Comparison of ENCODE assay signal across 8 cellular contexts in genomic region chr5:36150676-36151433, GRCh38. TPM values are rescaled to one million over a fixed set of nuclear protein-coding genes. Genes with fewer than 3 reads are reported as not detected.
DNase-seq lines count a peak whose midpoint lies in the region; ATAC-seq, FAIRE-seq and TF ChIP-seq lines count a peak whose summit lies in the region.

No MANE protein-coding gene starts in this region.

- CTCF ChIA-PET in BJ (lab: Yijun Ruan, JAX): interaction anchor here (1.3 to 1.6 kb wide), 4 partner anchors 11 to 72 kb away, joined by 3 to 5 read pairs (median 5); no protein-coding TSS in a partner anchor
- CTCF ChIA-PET in Panc1 (lab: Charles Lee): interaction anchor here (0.6 kb wide), 1 partner anchor 10 kb away, joined by 5 read pairs; no protein-coding TSS in a partner anchor

- BruUV-seq in Panc1 (replicated peaks; lab: Mats Ljungman, UMichigan): TSS peak; percentile 55

- H3K27me3 Mint-ChIP-seq in osteocyte (ENCODE audit: unreplicated experiment): no peaks in the 10 kb centered on the region

- H3K27ac Mint-ChIP-seq in osteocyte (ENCODE audit: unreplicated experiment): peak overlapping the region; percentile 77

- FAIRE-seq in frontal cortex (lab: Jason Lieb, UNC): no peak

- no peaks in the 10 kb centered on the region for H3K27me3 ChIP-seq in BJ (ENCODE audit: control insufficient read depth, insufficient read depth, low read length)
- no peaks in the 10 kb centered on the region for H3K27me3 ChIP-seq in HUES6 (ENCODE audit: control insufficient read depth, insufficient read depth, low read length)
- H3K27me3 ChIP-seq in Panc1 (ENCODE audit: control insufficient read depth, insufficient read depth, low read length): no peaks in the 10 kb centered on the region
- no peaks in the 10 kb centered on the region for H3K27me3 ChIP-seq in aorta (ENCODE audit: control insufficient read depth in 1 of 2, insufficient read depth in 2 of 2, low read length in 1 of 2)

- H3K36me3 Mint-ChIP-seq in osteocyte (ENCODE audit: unreplicated experiment): peaks cover 12% of the 10 kb centered on the region

- intact Hi-C loops in Panc1 (cut with micrococcal nuclease; ENCODE audit: unreplicated experiment): no loop called here
- intact Hi-C loops in aorta (cut with DNase I): loop anchor here in 1 of 2 donors (10.0 kb wide), 1 partner anchor 544 kb away; no protein-coding TSS in a partner anchor

- H3K4me3 Mint-ChIP-seq in osteocyte (ENCODE audit: unreplicated experiment): peak overlapping the region; percentile 93

- POLR2A ChIA-PET in BJ (lab: Charles Lee): no interaction called here
- POLR2A ChIA-PET in Panc1 (lab: Charles Lee): no interaction called here

- peak overlapping the region; percentile 86 for H3K4me3 ChIP-seq in BJ (ENCODE audit: low read depth, low read length)
- H3K4me3 ChIP-seq in HUES6 (ENCODE audit: low read depth, low read length): peak overlapping the region; percentile 94
- peak overlapping the region; percentile 79 to 97 for H3K4me3 ChIP-seq in Panc1 (ENCODE audit: low read depth in 2 of 2, low read length in 2 of 2)
- peak overlapping the region; percentile 42 to 91 for H3K4me3 ChIP-seq in aorta (ENCODE audit: low read length in 2 of 2)

- peak overlapping the region; percentile 72 for H3K9ac ChIP-seq in HUES6 (ENCODE audit: low read length)

- H3K27ac ChIP-seq in HUES6 (ENCODE audit: low read depth, low read length) (no peak overlapping the region), Panc1 (ENCODE audit: low read length) (peak overlapping the region; percentile 68), aorta (ENCODE audit: low read depth in 1 of 2, low read length in 2 of 2) (no peak overlapping the region)

- no peaks in the 10 kb centered on the region for H3K9me3 Mint-ChIP-seq in osteocyte (ENCODE audit: unreplicated experiment)

- H3K36me3 ChIP-seq in BJ (ENCODE audit: control insufficient read depth, insufficient read depth, low read length) (peaks cover 1% of the 10 kb centered on the region; the same call in 1 of the 2 replicates), HUES6 (ENCODE audit: control insufficient read depth, insufficient read depth, low read length) (peaks cover 20% of the 10 kb centered on the region), Panc1 (ENCODE audit: control insufficient read depth, insufficient read depth, low read length) (peaks cover 5% of the 10 kb centered on the region; the same call in 1 of the 2 replicates), aorta (ENCODE audit: control insufficient read depth in 1 of 2, insufficient read depth in 2 of 2, low read length in 1 of 2) (no peaks in the 10 kb centered on the region)

- peaks cover 5% of the 10 kb centered on the region for H3K4me1 ChIP-seq in HUES6 (ENCODE audit: control insufficient read depth, insufficient read depth, low read length)
- peaks cover 10% of the 10 kb centered on the region; the same call in 1 of the 2 replicates for H3K4me1 ChIP-seq in Panc1 (ENCODE audit: control insufficient read depth, insufficient read depth, low read length)
- peaks cover 0 to 4% of the 10 kb centered on the region in 2 donors for H3K4me1 ChIP-seq in aorta (ENCODE audit: control insufficient read depth in 1 of 2, insufficient read depth in 2 of 2, low read length in 2 of 2)

- 0 out of 2 replicates have a peak, but pooled peaks have one; percentile 5 for TF ChIP-seq CTCF in BJ (IDR thresholded peaks at IDR 0.05; ENCODE audit: insufficient read depth, low read depth, low read length)
- TF ChIP-seq CTCF in Panc1 (IDR thresholded peaks at IDR 0.05): no peak
- TF ChIP-seq CTCF in osteocyte (IDR thresholded peaks at IDR 0.05): no peak

- H3K4me1 Mint-ChIP-seq in osteocyte (ENCODE audit: unreplicated experiment): peaks cover 34% of the 10 kb centered on the region

- ATAC-seq in GM19455 (IDR thresholded peaks at IDR 0.05; ENCODE audit: unreplicated experiment) (peak; percentile 28), Panc1 (peak; percentile 41), aorta (ENCODE audit: low FRiP score) (peak; percentile 42)

- H3K9me3 ChIP-seq in HUES6 (ENCODE audit: control insufficient read depth, insufficient read depth, low read depth, low read length) (no peaks in the 10 kb centered on the region), Panc1 (ENCODE audit: control insufficient read depth, insufficient read depth, low read depth, low read length) (no peaks in the 10 kb centered on the region), aorta (ENCODE audit: control insufficient read depth, low read length) (no peaks in the 10 kb centered on the region)

- DNase-seq in BJ (ENCODE audit: low read depth) (no peak), Panc1 (ENCODE audit: low read depth, low spot score) (peak; percentile 22), frontal cortex (ENCODE audit: low spot score in 2 of 2) (peak; percentile 14 to 29), osteocyte (ENCODE audit: extremely low spot score, unreplicated experiment) (no peak), aorta (peak in 1 of 2 donors; percentile 61)
- DNase-seq in activated naive CD4-positive, alpha-beta T cell treated with Interleukin-2 at 50 U/mL for 16 hours: peak; percentile 51

- 2 to 3% methylated on average over 23 of the region's 23 CpGs for WGBS in aorta, 2 donors

- in situ Hi-C loops in Panc1 (cut with HindIII; ENCODE audit: low pct_unique_long_range_greater_than_20kb, low sequenced_read_pairs): no loop called here

RNA-seq across cellular contexts. Expression of gene LMBRD2, which starts 0.8 kb away (rescaled TPM):
- polyA plus RNA-seq in BJ (2011; rRNA removed): 2.6 and 6.9 TPM in 2 replicates
- polyA minus RNA-seq in BJ (2011; rRNA and poly(A)+ RNA removed): 7.5 and 7.7 TPM in 2 replicates
- total RNA-seq in Panc1 (2021; ENCODE audit: unreplicated experiment): 7.1 TPM
- 2.0 TPM for polyA plus RNA-seq in Panc1 (2012; ENCODE audit: insufficient read length)
- total RNA-seq in frontal cortex: 77.9 TPM
- 8.2 and 9.9 TPM in 2 replicates for total RNA-seq in osteocyte
- total RNA-seq in aorta: 10 to 100 TPM in 1 of 2 donors, 1 to 10 TPM in 1; 9.8 to 16.3 TPM
- 1 to 10 TPM; 1.8 to 4.6 TPM for polyA plus RNA-seq in aorta

RNA-seq across cellular contexts. Expression of gene SKP2, which starts 1.1 kb away (rescaled TPM):
- polyA plus RNA-seq in BJ (2011; rRNA removed): 22.0 and 30.7 TPM in 2 replicates
- polyA minus RNA-seq in BJ (2011; rRNA and poly(A)+ RNA removed): 40.0 and 51.9 TPM in 2 replicates
- 21.5 TPM for total RNA-seq in Panc1 (2021; ENCODE audit: unreplicated experiment)
- polyA plus RNA-seq in Panc1 (2012; ENCODE audit: insufficient read length): 14.6 TPM
- 15.9 TPM for total RNA-seq in frontal cortex
- total RNA-seq in osteocyte: 28.4 and 28.9 TPM in 2 replicates
- 10 to 100 TPM in 1 of 2 donors, 1 to 10 TPM in 1; 8.8 to 16.1 TPM for total RNA-seq in aorta
- polyA plus RNA-seq in aorta: 1 to 10 TPM; 3.9 to 5.0 TPM

Comparison
In these comparisons a context has a peak if more than half of its experiments do, and no peak if none do; other contexts are left out.
1. DNase-seq: peak in Panc1 (single experiment), activated naive CD4-positive, alpha-beta T cell treated with Interleukin-2 at 50 U/mL for 16 hours (single experiment) and frontal cortex (2 of 2); none in BJ (single experiment) and osteocyte (single experiment).
2. Peak in every context shown above with its lines, with median percentiles within 50 percentile points of each other: H3K4me3 ChIP-seq and ATAC-seq.